ENCODE assay signal across 10 cellular contexts in genomic region chr13:55632402-55632801, GRCh38.
"Had no signal": no experiment of that assay in that cellular context is flagged by ENCODE, and none has a peak within 500 bp of the region (broad histone marks: within the 10 kb centered on the region; RNA-seq: fewer than 3 reads in every experiment).

No MANE protein-coding gene starts in this region.

- H3K27ac ChIP-seq: GM23248 had no signal

- H3K9me3 ChIP-seq: HAP-1 had no signal

- ATAC-seq: HCT116 had no signal

- H3K4me3 Mint-ChIP-seq: H9, HFFc6 had no signal

- H3K36me3 ChIP-seq: HAP-1 had no signal

- FAIRE-seq: H1, H54 had no signal

- H3K27ac Mint-ChIP-seq: H9, HFFc6 had no signal

- DNase-seq: GM23248, GOT3, H7, H9, HCEC 1CT, HFFc6 had no signal

- H3K4me1 ChIP-seq: HAP-1 had no signal

- H3K4me3 ChIP-seq: GM23248, HAP-1 had no signal

- H2AFZ ChIP-seq: GM23248 had no signal
